36 cellular contexts compared by ENCODE assay signal in genomic region chr3:23657647-23658046, GRCh38.
"Had no signal": no experiment of that assay in that cellular context is flagged by ENCODE, and none has a peak within 500 bp of the region (broad histone marks: within the 10 kb centered on the region; RNA-seq: fewer than 3 reads in every experiment).

No MANE protein-coding gene starts in this region.

- H3K4me2 ChIP-seq: KMS-11 had no signal

- H3K27ac ChIP-seq: cardiac muscle cell, KMS-11, SJSA1, VCaP had no signal

- H3K4me3 ChIP-seq: cardiac muscle cell, SJSA1 had no signal

- DNase-seq: activated B cell treated with CpG ODN at 0.5 μM for 24 hours; activated CD4-positive, alpha-beta memory T cell treated with anti-CD3 and anti-CD28 coated beads for 36 hours; activated CD4-positive, alpha-beta T cell treated with anti-CD3 and anti-CD28 coated beads for 4 hours; activated CD4-positive, alpha-beta T cell treated with anti-CD3 and anti-CD28 coated beads, Interleukin-2, amount 50 U/mL, for 1 hour; activated CD4-positive, CD25-positive, alpha-beta regulatory T cell treated with anti-CD3 and anti-CD28 coated beads, Interleukin-2, amount 50 U/mL, for 72 hours; activated CD8-positive, alpha-beta memory T cell treated with anti-CD3 and anti-CD28 coated beads, Interleukin-2, amount 50 U/mL, for 4 hours; activated gamma-delta T cell treated with Interleukin-2 at 50 U/mL for 16 hours; activated naive CD4-positive, alpha-beta T cell treated with anti-CD3 and anti-CD28 coated beads for 36 hours; activated naive CD8-positive, alpha-beta T cell treated with anti-CD3 and anti-CD28 coated beads for 36 hours; activated T-cell treated with anti-CD3 and anti-CD28 coated beads for 4 hours; activated T-cell treated with anti-CD3 and anti-CD28 coated beads, Interleukin-2, amount 50 U/mL, for 4 hours; amniotic stem cell; aorta; MM.1S; MV-4-11; NCI-H1092; NCI-H1436 treated with DMSO at 0.1 percent for 48 hours; NCI-H1694 treated with DMSO at 0.1 percent for 48 hours; NCI-H2029; NCI-H345; NCI-H524 treated with DMSO at 0.1 percent for 48 hours; NK-92 treated with Interleukin-12 subunit alpha and Interleukin-12 subunit beta, amount 100 ng/mL, for 24 hours; OCI-M1; RPMI8226; SHP77 treated with DMSO at 0.1 percent for 48 hours; T-cell; T-helper 2 cell; T-helper 9 cell had no signal

- H3K36me3 ChIP-seq: cardiac muscle cell, SJSA1 had no signal

- H3K36me3 Mint-ChIP-seq: activated CD4-positive, alpha-beta memory T cell treated with anti-CD3 and anti-CD28 coated beads for 36 hours; activated naive CD8-positive, alpha-beta T cell treated with anti-CD3 and anti-CD28 coated beads for 36 hours had no signal

- H3K27me3 Mint-ChIP-seq: activated B cell treated with CpG ODN at 0.5 μM for 24 hours had no signal

- H3K4me3 Mint-ChIP-seq: activated B cell treated with CpG ODN at 0.5 μM for 24 hours; activated CD4-positive, alpha-beta memory T cell treated with anti-CD3 and anti-CD28 coated beads for 36 hours; activated naive CD4-positive, alpha-beta T cell treated with anti-CD3 and anti-CD28 coated beads for 36 hours; activated naive CD8-positive, alpha-beta T cell treated with anti-CD3 and anti-CD28 coated beads for 36 hours; activated T-cell treated with anti-CD3 and anti-CD28 coated beads, Interleukin-2, amount 50 U/mL, for 4 hours; activated T-helper 1 cell treated with anti-CD3 and anti-CD28 coated beads, Interleukin-12 subunit alpha, Interleukin-12 subunit beta, Interleukin-2, Interleukin-4 antibody, amounts not matched to agents 30 ng/mL and 10 ng/mL and 1 ng/mL, durations not matched to agents 14 hours and 24 hours and 36 hours; central memory CD8-positive, alpha-beta T cell; T-cell had no signal

- H3K9ac ChIP-seq: KMS-11 had no signal

- H3K27me3 ChIP-seq: SJSA1 had no signal

- ATAC-seq: activated T-cell treated with anti-CD3 and anti-CD28 coated beads, Interleukin-2, amount 50 U/mL, for 4 hours; Panc1; SK-N-SH treated with all-trans-retinoic acid at 6 μM for 48 hours; T-cell had no signal

- H3K27ac Mint-ChIP-seq: activated CD4-positive, alpha-beta memory T cell treated with anti-CD3 and anti-CD28 coated beads for 36 hours; activated naive CD4-positive, alpha-beta T cell treated with anti-CD3 and anti-CD28 coated beads for 36 hours; activated naive CD8-positive, alpha-beta T cell treated with anti-CD3 and anti-CD28 coated beads for 36 hours; activated T-helper 1 cell treated with anti-CD3 and anti-CD28 coated beads, Interleukin-12 subunit alpha, Interleukin-12 subunit beta, Interleukin-2, Interleukin-4 antibody, amounts not matched to agents 30 ng/mL and 10 ng/mL and 1 ng/mL, durations not matched to agents 14 hours and 24 hours and 36 hours; T-cell had no signal
